In genomic region chr5:92991681-92992472, GRCh38 we compare ENCODE assay signal across 16 cellular contexts.
A peak's percentile ranks its signal among the peaks of the same experiment; 100 is the strongest.
DNase-seq lines count a peak whose midpoint lies in the region; ATAC-seq and TF ChIP-seq lines count a peak whose summit lies in the region.
"Had no signal": no experiment of that assay in that cellular context is flagged by ENCODE, and none has a peak within 500 bp of the region (broad histone marks: within the 10 kb centered on the region; RNA-seq: fewer than 3 reads in every experiment).

No MANE protein-coding gene starts in this region.

- TF ChIP-seq POLR2A in body of pancreas (IDR thresholded peaks at IDR 0.05): no peak

- H3K36me3 Mint-ChIP-seq in activated T-cell treated with anti-CD3 and anti-CD28 coated beads, Interleukin-2, amount 50 U/mL, for 72 hours (ENCODE audit: insufficient read depth in 2 of 2): no peaks in the 10 kb centered on the region
- H3K36me3 Mint-ChIP-seq in HFFc6 (ENCODE audit: low read depth): peaks cover 8% of the 10 kb centered on the region
- H3K36me3 Mint-ChIP-seq: natural killer cell treated with Interleukin-12 subunit alpha and Interleukin-12 subunit beta and Interleukin-15 and Interleukin-18, amount 100 ng/mL, for 72 hours; stimulated activated effector memory CD8-positive, alpha-beta T cell treated with anti-CD3 and anti-CD28 coated beads, Interleukin-12 subunit alpha, Interleukin-12 subunit beta, amount 100 ng/mL, for 72 hours had no signal

- DNase-seq in A172 (ENCODE audit: low spot score): peak; percentile 13
- peak; percentile 12 for DNase-seq in HEK293T (ENCODE audit: extremely low spot score)
- DNase-seq in SK-N-DZ (ENCODE audit: low spot score): peak; percentile 5
- peak; percentile 25 for DNase-seq in fibroblast of villous mesenchyme (ENCODE audit: low read depth)
- no peak for DNase-seq in body of pancreas
- no peak for DNase-seq in activated T-cell treated with anti-CD3 and anti-CD28 coated beads, Interleukin-2, amount 50 U/mL, for 72 hours
- no peak for DNase-seq in HFFc6
- DNase-seq: activated B cell treated with CpG ODN at 0.5 μM for 24 hours, NCI-H2171 had no signal

- ATAC-seq in body of pancreas (no peak), GM21529 (IDR thresholded peaks at IDR 0.05; ENCODE audit: unreplicated experiment) (no peak)
- ATAC-seq in activated T-cell treated with anti-CD3 and anti-CD28 coated beads, Interleukin-2, amount 50 U/mL, for 72 hours (replicated peaks in 1 of 2): no peak
- ATAC-seq: gastroesophageal sphincter; natural killer cell treated with Interleukin-12 subunit alpha and Interleukin-12 subunit beta and Interleukin-15 and Interleukin-18, amount 100 ng/mL, for 72 hours; stimulated activated effector memory CD8-positive, alpha-beta T cell treated with anti-CD3 and anti-CD28 coated beads, Interleukin-12 subunit alpha, Interleukin-12 subunit beta, amount 100 ng/mL, for 72 hours had no signal

- H3K9me3 Mint-ChIP-seq in activated T-cell treated with anti-CD3 and anti-CD28 coated beads, Interleukin-2, amount 50 U/mL, for 72 hours: peaks cover 3 to 4% of the 10 kb centered on the region in 2 donors
- H3K9me3 Mint-ChIP-seq in HFFc6: peaks cover 7% of the 10 kb centered on the region

- TF ChIP-seq CTCF in fibroblast of villous mesenchyme (IDR thresholded peaks at IDR 0.05; ENCODE audit: insufficient read depth, low read depth, low read length): no peak
- TF ChIP-seq CTCF in body of pancreas (IDR thresholded peaks at IDR 0.05): no peak
- TF ChIP-seq CTCF in HFFc6 (IDR thresholded peaks at IDR 0.05): no peak

- H3K4me3 Mint-ChIP-seq in activated T-cell treated with anti-CD3 and anti-CD28 coated beads, Interleukin-2, amount 50 U/mL, for 72 hours: no peak overlapping the region
- no peak overlapping the region for H3K4me3 Mint-ChIP-seq in HFFc6
- H3K4me3 Mint-ChIP-seq: activated B cell treated with CpG ODN at 0.5 μM for 24 hours; natural killer cell treated with Interleukin-12 subunit alpha and Interleukin-12 subunit beta and Interleukin-15 and Interleukin-18, amount 100 ng/mL, for 72 hours; stimulated activated effector memory CD8-positive, alpha-beta T cell treated with anti-CD3 and anti-CD28 coated beads, Interleukin-12 subunit alpha, Interleukin-12 subunit beta, amount 100 ng/mL, for 72 hours had no signal

- H3K4me3 ChIP-seq in fibroblast of villous mesenchyme (ENCODE audit: low read depth, low read length): no peak overlapping the region
- no peak overlapping the region for H3K4me3 ChIP-seq in body of pancreas
- H3K4me3 ChIP-seq: cardiac muscle cell, gastroesophageal sphincter, lung, tibial nerve had no signal

- no peaks in the 10 kb centered on the region for H3K9me3 ChIP-seq in body of pancreas

- intact Hi-C loops in body of pancreas (cut with DNase I): no loop called here

- H3K27ac ChIP-seq in body of pancreas: no peak overlapping the region
- H3K27ac ChIP-seq: cardiac muscle cell, gastroesophageal sphincter, tibial nerve had no signal

- WGBS in body of pancreas, 2 donors: 45 to 51% methylated on average over 2 of the region's 2 CpGs

- no peak overlapping the region for H3K27ac Mint-ChIP-seq in activated T-cell treated with anti-CD3 and anti-CD28 coated beads, Interleukin-2, amount 50 U/mL, for 72 hours
- H3K27ac Mint-ChIP-seq in HFFc6: no peak overlapping the region
- H3K27ac Mint-ChIP-seq: activated B cell treated with CpG ODN at 0.5 μM for 24 hours; natural killer cell treated with Interleukin-12 subunit alpha and Interleukin-12 subunit beta and Interleukin-15 and Interleukin-18, amount 100 ng/mL, for 72 hours; stimulated activated effector memory CD8-positive, alpha-beta T cell treated with anti-CD3 and anti-CD28 coated beads, Interleukin-12 subunit alpha, Interleukin-12 subunit beta, amount 100 ng/mL, for 72 hours had no signal

- CTCF ChIA-PET in HEK293T (lab: Yijun Ruan, JAX): interaction anchor here (0.6 kb wide), 1 partner anchor 69 kb away, joined by 5 read pairs; no protein-coding TSS in a partner anchor

- no peaks in the 10 kb centered on the region for H3K27me3 ChIP-seq in body of pancreas
- H3K27me3 ChIP-seq: gastroesophageal sphincter, tibial nerve had no signal

- no peaks in the 10 kb centered on the region for H3K27me3 Mint-ChIP-seq in activated T-cell treated with anti-CD3 and anti-CD28 coated beads, Interleukin-2, amount 50 U/mL, for 72 hours (ENCODE audit: low read depth)
- H3K27me3 Mint-ChIP-seq in HFFc6 (ENCODE audit: insufficient read depth): no peaks in the 10 kb centered on the region; the same call in 1 of the 2 replicates
- H3K27me3 Mint-ChIP-seq: activated B cell treated with CpG ODN at 0.5 μM for 24 hours; natural killer cell treated with Interleukin-12 subunit alpha and Interleukin-12 subunit beta and Interleukin-15 and Interleukin-18, amount 100 ng/mL, for 72 hours had no signal

- H3K36me3 ChIP-seq in body of pancreas (replicated peaks in 1 of 2; ENCODE audit: insufficient read depth in 1 of 2, low read depth in 2 of 2): no peaks in the 10 kb centered on the region
- H3K36me3 ChIP-seq: cardiac muscle cell, gastroesophageal sphincter, tibial nerve had no signal

- H3K4me1 ChIP-seq in body of pancreas: no peaks in the 10 kb centered on the region

- H3K4me1 Mint-ChIP-seq in activated T-cell treated with anti-CD3 and anti-CD28 coated beads, Interleukin-2, amount 50 U/mL, for 72 hours (ENCODE audit: low read depth): no peaks in the 10 kb centered on the region
- peaks cover 12% of the 10 kb centered on the region for H3K4me1 Mint-ChIP-seq in HFFc6 (ENCODE audit: low read depth)
- H3K4me1 Mint-ChIP-seq: activated B cell treated with CpG ODN at 0.5 μM for 24 hours; stimulated activated effector memory CD8-positive, alpha-beta T cell treated with anti-CD3 and anti-CD28 coated beads, Interleukin-12 subunit alpha, Interleukin-12 subunit beta, amount 100 ng/mL, for 72 hours had no signal

- POLR2A ChIA-PET in HEK293T (lab: Yijun Ruan, JAX): no interaction called here

TF ChIP-seq in HEK293T, 16 proteins besides CTCF, POLR2A, EP300 and RAD21:
- no peak for TF ChIP-seq TARDBP (IDR thresholded peaks at IDR 0.05)
- no peak for TF ChIP-seq L3MBTL2 (conservative IDR thresholded peaks at IDR 0.05)
- no peak for TF ChIP-seq FOXK2 (IDR thresholded peaks at IDR 0.05)
- no peak for TF ChIP-seq SP1 (IDR thresholded peaks at IDR 0.05)
- no peak for TF ChIP-seq BHLHE40 (IDR thresholded peaks at IDR 0.05; ENCODE audit: borderline replicate concordance)
- TF ChIP-seq ZNF384 (IDR thresholded peaks at IDR 0.05): no peak
- no peak for TF ChIP-seq ELF4 (IDR thresholded peaks at IDR 0.05)
- no peak for TF ChIP-seq FOXM1 (IDR thresholded peaks at IDR 0.05; ENCODE audit: borderline replicate concordance)
- TF ChIP-seq NFRKB (IDR thresholded peaks at IDR 0.05): no peak

Comparison
In these comparisons a context has a peak if more than half of its experiments do, and no peak if none do; other contexts are left out.
1. DNase-seq: peak in A172 (single experiment), HEK293T (single experiment), SK-N-DZ (single experiment) and fibroblast of villous mesenchyme (single experiment); none in body of pancreas (0 of 4), activated T-cell treated with anti-CD3 and anti-CD28 coated beads, Interleukin-2, amount 50 U/mL, for 72 hours (0 of 2) and HFFc6 (single experiment).